In the genomic region with DNA sequence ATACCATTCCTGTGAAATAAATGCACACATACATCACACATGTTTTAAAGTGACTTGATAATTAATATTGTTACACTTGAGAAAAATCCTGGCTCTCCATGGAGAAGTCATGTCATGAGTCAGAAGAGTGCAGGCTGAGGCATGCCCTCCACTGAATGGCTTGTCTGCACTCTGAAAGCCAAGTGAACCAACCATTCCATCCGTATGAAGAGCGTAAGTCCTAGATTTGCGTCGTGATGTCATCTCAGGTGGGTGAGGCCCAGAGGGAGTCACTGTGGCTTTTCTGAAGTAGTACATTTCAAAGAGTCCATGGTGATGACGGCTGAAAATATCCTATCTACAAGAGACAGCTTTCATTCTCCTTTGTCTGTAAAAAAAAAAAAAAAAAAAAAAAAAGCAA, we compare ENCODE assay signal across 18 cellular contexts.
A peak's percentile ranks its signal among the peaks of the same experiment; 100 is the strongest.
DNase-seq lines count a peak whose midpoint lies in the region; ATAC-seq, FAIRE-seq and TF ChIP-seq lines count a peak whose summit lies in the region.
"Had no signal": no experiment of that assay in that cellular context is flagged by ENCODE, and none has a peak within 500 bp of the region (broad histone marks: within the 10 kb centered on the region; RNA-seq: fewer than 3 reads in every experiment).

No MANE protein-coding gene starts in this region.

- peaks cover 3% of the 10 kb centered on the region for H3K9me3 Mint-ChIP-seq in astrocyte (ENCODE audit: unreplicated experiment)

- H3K79me2 ChIP-seq in astrocyte (ENCODE audit: insufficient read depth, low read length): no peaks in the 10 kb centered on the region

- no peak overlapping the region for H3K4me2 ChIP-seq in astrocyte (ENCODE audit: low read length)

- no peak for TF ChIP-seq CTCF in astrocyte (IDR thresholded peaks at IDR 0.05; ENCODE audit: insufficient read depth, low read depth, low read length)

- H3K4me3 Mint-ChIP-seq in astrocyte (ENCODE audit: unreplicated experiment): no peak overlapping the region
- H3K4me3 Mint-ChIP-seq: activated naive CD8-positive, alpha-beta T cell; effector memory CD8-positive, alpha-beta T cell; T-cell had no signal

- no peaks in the 10 kb centered on the region for H3K27me3 ChIP-seq in astrocyte (ENCODE audit: insufficient read depth, low read length)
- H3K27me3 ChIP-seq: BE2C had no signal

- no peaks in the 10 kb centered on the region for H3K36me3 Mint-ChIP-seq in astrocyte (ENCODE audit: low read depth, unreplicated experiment)
- H3K36me3 Mint-ChIP-seq: activated naive CD8-positive, alpha-beta T cell; T-cell had no signal

- H3K27ac ChIP-seq in astrocyte (ENCODE audit: low read depth, low read length): no peak overlapping the region

- FAIRE-seq in astrocyte (lab: Jason Lieb, UNC): no peak
- FAIRE-seq: H1 had no signal

- no peak overlapping the region for H3K4me3 ChIP-seq in astrocyte (ENCODE audit: insufficient read depth, low read depth, low read length)

- H3K9ac ChIP-seq in astrocyte (ENCODE audit: low read length): no peak overlapping the region

- in situ Hi-C loops in G401 (cut with HindIII; ENCODE audit: low sequenced_read_pairs): no loop called here

- no peak for ATAC-seq in GM21737 (IDR thresholded peaks at IDR 0.05; ENCODE audit: unreplicated experiment)
- ATAC-seq: effector memory CD8-positive, alpha-beta T cell; T-cell had no signal

- H3K9me3 ChIP-seq in astrocyte (ENCODE audit: insufficient read depth, low read depth, low read length): no peaks in the 10 kb centered on the region
- H3K9me3 ChIP-seq: BE2C had no signal

- H2AFZ ChIP-seq in astrocyte (ENCODE audit: low read depth, low read length): no peak overlapping the region

- no peaks in the 10 kb centered on the region for H3K4me1 ChIP-seq in astrocyte (ENCODE audit: insufficient read depth, low read length)
- H3K4me1 ChIP-seq: BE2C had no signal

- peak; percentile 57 for DNase-seq in DMS153 treated with DMSO at 0.1 percent for 48 hours (lab: John Stamatoyannopoulos, UW; ENCODE audit: unreplicated experiment)
- peak; percentile 19 for DNase-seq in LHCN-M2 (ENCODE audit: low read depth)
- peak; percentile 30 for DNase-seq in astrocyte (ENCODE audit: low read depth)
- DNase-seq in myocyte (ENCODE audit: low read depth): peak; percentile 15
- DNase-seq in epidermal melanocyte (ENCODE audit: insufficient read length, low spot score): no peak
- DNase-seq in G401 (ENCODE audit: low spot score): no peak
- DNase-seq in NCI-H526 (lab: John Stamatoyannopoulos, UW): no peak
- DNase-seq: BE2C; central memory CD4-positive, alpha-beta T cell; effector memory CD8-positive, alpha-beta T cell; GDM1; NCI-H345; posterior cingulate gyrus; stimulated activated CD4-positive, alpha-beta T cell treated with anti-CD3 and anti-CD28 coated beads, Interleukin-15, amount 100 ng/mL, for 24 hours; T-cell had no signal

- H3K27me3 Mint-ChIP-seq in astrocyte (ENCODE audit: low read depth, unreplicated experiment): no peaks in the 10 kb centered on the region
- H3K27me3 Mint-ChIP-seq: activated naive CD8-positive, alpha-beta T cell had no signal

- H3K36me3 ChIP-seq in astrocyte (ENCODE audit: insufficient read depth, low read length): no peaks in the 10 kb centered on the region
- H3K36me3 ChIP-seq: BE2C had no signal

- no peaks in the 10 kb centered on the region for H4K20me1 ChIP-seq in astrocyte (ENCODE audit: insufficient read depth, low read length)

- H3K4me1 Mint-ChIP-seq in astrocyte (ENCODE audit: low read depth, unreplicated experiment): peaks cover 9% of the 10 kb centered on the region
- H3K4me1 Mint-ChIP-seq: T-cell had no signal

- peak overlapping the region; percentile 27 for H3K27ac Mint-ChIP-seq in astrocyte (ENCODE audit: unreplicated experiment)
- H3K27ac Mint-ChIP-seq: activated naive CD8-positive, alpha-beta T cell; effector memory CD8-positive, alpha-beta T cell; T-cell had no signal

Comparison
In these comparisons a context has a peak if more than half of its experiments do, and no peak if none do; other contexts are left out.
1. DNase-seq: peak in DMS153 treated with DMSO at 0.1 percent for 48 hours (single experiment), LHCN-M2 (single experiment), astrocyte (single experiment) and myocyte (single experiment); none in epidermal melanocyte (single experiment), G401 (single experiment) and NCI-H526 (0 of 2).